1 cellular context compared by ENCODE assay signal in the genomic region with DNA sequence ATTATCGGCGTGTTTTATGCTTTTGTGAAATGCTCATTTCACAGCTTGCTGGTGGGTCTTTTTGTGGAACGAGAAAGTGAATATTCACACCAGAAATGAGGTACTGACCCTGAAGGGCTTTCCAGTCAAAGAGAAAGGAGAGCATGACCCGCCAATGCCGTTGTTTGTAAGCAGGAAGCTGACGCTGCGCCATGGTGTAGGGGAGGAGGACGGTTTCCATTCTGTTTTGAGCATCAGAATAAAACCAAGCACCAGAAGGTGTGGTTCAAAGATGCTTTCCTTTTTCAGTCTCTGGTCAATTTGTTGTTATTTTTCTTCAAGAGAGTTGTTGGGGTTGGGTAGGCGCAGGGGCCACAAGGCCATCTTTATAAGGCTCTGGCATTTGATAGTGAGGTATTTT.
TF ChIP-seq lines count a peak whose summit lies in the region.

No MANE protein-coding gene starts in this region.

TF ChIP-seq in GM12878, 131 proteins besides CTCF, POLR2A, EP300 and RAD21 (continued from another document):
- TF ChIP-seq, protein P1, sequence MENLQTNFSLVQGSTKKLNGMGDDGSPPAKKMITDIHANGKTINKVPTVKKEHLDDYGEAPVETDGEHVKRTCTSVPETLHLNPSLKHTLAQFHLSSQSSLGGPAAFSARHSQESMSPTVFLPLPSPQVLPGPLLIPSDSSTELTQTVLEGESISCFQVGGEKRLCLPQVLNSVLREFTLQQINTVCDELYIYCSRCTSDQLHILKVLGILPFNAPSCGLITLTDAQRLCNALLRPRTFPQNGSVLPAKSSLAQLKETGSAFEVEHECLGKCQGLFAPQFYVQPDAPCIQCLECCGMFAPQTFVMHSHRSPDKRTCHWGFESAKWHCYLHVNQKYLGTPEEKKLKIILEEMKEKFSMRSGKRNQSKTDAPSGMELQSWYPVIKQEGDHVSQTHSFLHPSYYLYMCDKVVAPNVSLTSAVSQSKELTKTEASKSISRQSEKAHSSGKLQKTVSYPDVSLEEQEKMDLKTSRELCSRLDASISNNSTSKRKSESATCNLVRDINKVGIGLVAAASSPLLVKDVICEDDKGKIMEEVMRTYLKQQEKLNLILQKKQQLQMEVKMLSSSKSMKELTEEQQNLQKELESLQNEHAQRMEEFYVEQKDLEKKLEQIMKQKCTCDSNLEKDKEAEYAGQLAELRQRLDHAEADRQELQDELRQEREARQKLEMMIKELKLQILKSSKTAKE (IDR thresholded peaks at IDR 0.05; ENCODE audit: low read depth, poor library complexity, severe bottlenecking) = no peak
